8 cellular contexts compared by ENCODE assay signal in the genomic region with DNA sequence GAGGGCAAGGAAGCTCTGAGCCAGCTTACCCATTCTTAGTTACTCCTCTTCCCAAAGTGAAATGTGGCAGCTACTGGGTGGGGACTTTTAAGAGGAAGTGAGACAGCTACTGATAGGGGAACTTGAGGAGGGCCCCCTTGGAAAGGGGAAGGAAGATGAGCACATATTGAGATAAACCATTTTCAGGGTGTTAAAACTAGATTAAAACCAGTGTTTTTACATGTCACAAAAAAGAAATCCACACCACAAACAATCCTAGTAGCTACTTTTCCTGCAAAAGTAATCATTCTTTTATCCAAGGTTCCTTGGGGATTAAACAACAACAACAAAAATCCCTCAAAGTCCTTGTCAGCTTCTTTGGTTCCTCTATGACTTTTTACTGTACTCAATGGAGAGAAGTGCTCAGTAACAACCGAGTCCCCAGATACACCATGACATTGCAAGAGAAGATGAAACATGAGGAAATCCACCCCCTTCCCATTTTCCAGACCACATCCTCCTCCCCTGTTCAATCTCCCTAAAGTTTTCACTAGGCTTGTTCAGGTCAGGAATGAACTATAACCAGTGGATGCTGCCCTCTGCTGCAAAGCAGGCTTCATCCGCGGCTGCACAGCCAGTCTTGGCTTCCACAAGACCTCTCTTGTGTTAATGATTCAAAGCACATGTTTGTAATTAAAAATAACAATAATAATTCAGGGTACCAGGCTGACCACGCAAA.
DNase-seq lines count a peak whose midpoint lies in the region; ATAC-seq, FAIRE-seq and TF ChIP-seq lines count a peak whose summit lies in the region.

No MANE protein-coding gene starts in this region.

- H3K79me2 ChIP-seq in Karpas-422 (ENCODE audit: low read length), result no peaks in the 10 kb centered on the region
- no peaks in the 10 kb centered on the region for H3K79me2 ChIP-seq in H1 (ENCODE audit: control insufficient read depth in 1 of 2, insufficient read depth in 2 of 2, low read length in 2 of 2)

- H3K27ac Mint-ChIP-seq in progenitor cell of endocrine pancreas, result no peak overlapping the region

- WGBS in H1 (ENCODE audit: extremely low coverage in 1 of 2, insufficient coverage in 1 of 2, insufficient read length in 1 of 2, insufficient replicate concordance in 2 of 2, low coverage in 1 of 2, low lambda C conversion rate in 2 of 2, missing lambda C conversion rate in 1 of 2), 2 experiments, result 85% methylated on average over 4 of the region's 4 CpGs; no CpG with 5 or more reads in 1 of the 2 experiments

- peak; percentile 45 for FAIRE-seq in H1 (lab: Jason Lieb, UNC)

- H3K4me3 Mint-ChIP-seq in progenitor cell of endocrine pancreas (ENCODE audit: low read depth), result no peak overlapping the region

- ATAC-seq in GM19395 (IDR thresholded peaks at IDR 0.05; ENCODE audit: unreplicated experiment) (peak; percentile 48), HG03460 (IDR thresholded peaks at IDR 0.05; ENCODE audit: unreplicated experiment) (no peak)

- H2BK12ac ChIP-seq in H1 (ENCODE audit: low read depth, low read length), result no peak overlapping the region

- peak; percentile 20 to 40; a peak in 3 of 4 replicates for TF ChIP-seq RAD21 in H1 (IDR thresholded peaks at IDR 0.05 in 1 of 2, conservative IDR thresholded peaks at IDR 0.05 in 1 of 2; ENCODE audit: low read depth in 2 of 2, low read length in 2 of 2)

- H3K4me3 ChIP-seq in Karpas-422 (ENCODE audit: low read length) (no peak overlapping the region), H1 (ENCODE audit: extremely low read depth in 1 of 4, insufficient read depth in 2 of 4, low read depth in 3 of 4, low read length in 4 of 4) (no peak overlapping the region)

- no peak overlapping the region for H2BK15ac ChIP-seq in H1 (ENCODE audit: low read length)

- H2BK5ac ChIP-seq in H1 (ENCODE audit: low read depth, low read length), result no peak overlapping the region

- H3K4me2 ChIP-seq in Karpas-422 (ENCODE audit: low read depth, low read length, poor library complexity, severe bottlenecking), result no peak overlapping the region
- no peak overlapping the region for H3K4me2 ChIP-seq in H1 (ENCODE audit: insufficient read depth in 1 of 2, low read depth in 2 of 2, low read length in 2 of 2)

- no peaks in the 10 kb centered on the region for H3K36me3 Mint-ChIP-seq in progenitor cell of endocrine pancreas (ENCODE audit: insufficient read depth)

- H3K9me2 ChIP-seq in Karpas-422 (replicated peaks; ENCODE audit: insufficient read depth, low read length), result no peaks in the 10 kb centered on the region

- no peaks in the 10 kb centered on the region for H3K9me3 Mint-ChIP-seq in progenitor cell of endocrine pancreas (ENCODE audit: low read depth)

- H3K56ac ChIP-seq in H1 (replicated peaks; ENCODE audit: insufficient read length, low read depth, low read length), result no peak overlapping the region

- H2AFZ ChIP-seq in Karpas-422 (ENCODE audit: low read length) (no peak overlapping the region), H1 (ENCODE audit: low read length) (no peak overlapping the region)

- H3K4ac ChIP-seq in H1 (replicated peaks; ENCODE audit: insufficient read length, low read depth, low read length), result no peak overlapping the region

- H4K8ac ChIP-seq in H1 (ENCODE audit: extremely low read depth, insufficient read depth, low read length), result no peak overlapping the region

- CTCF ChIA-PET in H1 (lab: Charles Lee; ENCODE audit: partially characterized antibody), result interaction anchor here (0.7 to 7.5 kb wide), 6 partner anchors 9 to 265 kb away, joined by 3 to 93 read pairs (median 10); a partner anchor contains a TSS

- H3K18ac ChIP-seq in H1 (ENCODE audit: extremely low read depth, low read length), result no peak overlapping the region

- no peaks in the 10 kb centered on the region for H3K36me3 ChIP-seq in Karpas-422 (ENCODE audit: insufficient read depth, low read length)
- no peaks in the 10 kb centered on the region for H3K36me3 ChIP-seq in H1 (ENCODE audit: control insufficient read depth in 2 of 4, insufficient read depth in 4 of 4, low read length in 3 of 4)

- H3K4me1 ChIP-seq in Karpas-422 (ENCODE audit: low read length) (peaks cover 12% of the 10 kb centered on the region), H1 (replicated peaks in 1 of 4; ENCODE audit: control insufficient read depth in 3 of 4, insufficient read depth in 4 of 4, low read length in 3 of 4) (no peaks in the 10 kb centered on the region)

- DNase-seq in Karpas-422, result peak; percentile 47
- no peak for DNase-seq in H1 (ENCODE audit: low read depth in 1 of 2, low spot score in 2 of 2)
- no peak for DNase-seq in progenitor cell of endocrine pancreas (ENCODE audit: low spot score, unreplicated experiment)
- no peak for DNase-seq in NCI-H1417 (lab: John Stamatoyannopoulos, UW)
- no peak for DNase-seq in activated naive CD4-positive, alpha-beta T cell treated with Interleukin-2 at 50 U/mL for 16 hours
- DNase-seq in activated effector memory CD4-positive, alpha-beta T cell treated with Interleukin-2 at 50 U/mL for 16 hours, result no peak

- TF ChIP-seq EP300 in H1 (IDR thresholded peaks at IDR 0.05; ENCODE audit: borderline replicate concordance in 1 of 2, low read depth in 2 of 2, low read length in 2 of 2), result no peak

- no peaks in the 10 kb centered on the region for H3K79me1 ChIP-seq in H1 (ENCODE audit: low read depth, low read length)

- TF ChIP-seq CTCF in H1 (IDR thresholded peaks at IDR 0.05; ENCODE audit: control extremely low read depth in 1 of 3, insufficient read depth in 1 of 3, low read depth in 1 of 3, low read length in 3 of 3) (0 out of 4 replicates have a peak, but pooled peaks of 1 of the 3 experiments have one; percentile 6), progenitor cell of endocrine pancreas (IDR thresholded peaks at IDR 0.05; ENCODE audit: unreplicated experiment) (peak; percentile 40)

- TF ChIP-seq POLR2A in H1 (IDR thresholded peaks at IDR 0.05; ENCODE audit: control extremely low read depth in 1 of 2, low read depth in 2 of 2, low read length in 2 of 2), result no peak

- no peak overlapping the region for H4K5ac ChIP-seq in H1 (ENCODE audit: insufficient read length, low read depth, low read length)

- peaks cover 3% of the 10 kb centered on the region for H3K27me3 Mint-ChIP-seq in progenitor cell of endocrine pancreas

- H2BK120ac ChIP-seq in H1 (replicated peaks; ENCODE audit: low read depth, low read length), result no peak overlapping the region

- no peak overlapping the region for H2BK20ac ChIP-seq in H1 (ENCODE audit: low read length)

- H4K20me1 ChIP-seq in Karpas-422 (ENCODE audit: insufficient read depth, low read depth, low read length), result no peaks in the 10 kb centered on the region
- H4K20me1 ChIP-seq in H1 (replicated peaks in 1 of 2; ENCODE audit: control insufficient read depth in 1 of 2, insufficient read depth in 2 of 2, low read length in 2 of 2), result no peaks in the 10 kb centered on the region

- POLR2A ChIA-PET in H1 (lab: Charles Lee; ENCODE audit: partially characterized antibody), result no interaction called here

- H2AK5ac ChIP-seq in H1 (ENCODE audit: low read depth, low read length), result no peak overlapping the region

- no peak overlapping the region for H3K27ac ChIP-seq in Karpas-422 (ENCODE audit: low read length)
- H3K27ac ChIP-seq in H1 (ENCODE audit: low read depth, low read length), result no peak overlapping the region

- H4K91ac ChIP-seq in H1 (replicated peaks; ENCODE audit: insufficient read length, low read length), result no peak overlapping the region

- H3K9ac ChIP-seq in Karpas-422 (ENCODE audit: low read length) (no peak overlapping the region), H1 (replicated peaks in 1 of 4; ENCODE audit: extremely low read depth in 1 of 4, low read depth in 3 of 4, low read length in 3 of 4) (no peak overlapping the region)

- H3K23me2 ChIP-seq in H1 (ENCODE audit: low read depth, low read length), result no peaks in the 10 kb centered on the region

- peaks cover 10% of the 10 kb centered on the region for H3K4me1 Mint-ChIP-seq in progenitor cell of endocrine pancreas (ENCODE audit: low read depth)

- no peak overlapping the region for H3K23ac ChIP-seq in H1 (ENCODE audit: insufficient read length)

- no peak overlapping the region for H3K14ac ChIP-seq in H1 (ENCODE audit: insufficient read length)

- H3K9me3 ChIP-seq in Karpas-422 (ENCODE audit: low read length) (no peaks in the 10 kb centered on the region), H1 (ENCODE audit: insufficient read depth in 2 of 2, low read depth in 1 of 2, low read length in 1 of 2) (no peaks in the 10 kb centered on the region)

- H3K27me3 ChIP-seq in Karpas-422 (ENCODE audit: low read length), result no peaks in the 10 kb centered on the region
- H3K27me3 ChIP-seq in H1 (replicated peaks in 1 of 4; ENCODE audit: control insufficient read depth in 3 of 4, extremely low read depth in 1 of 4, insufficient read depth in 3 of 4, low read length in 3 of 4), result no peaks in the 10 kb centered on the region

TF ChIP-seq in H1, 55 proteins besides CTCF, POLR2A, EP300 and RAD21 (continues in another document):
- no peak for TF ChIP-seq CBX8 (IDR thresholded peaks at IDR 0.05; ENCODE audit: borderline replicate concordance, low read depth, low read length)
- TF ChIP-seq TBP (IDR thresholded peaks at IDR 0.05; ENCODE audit: low read depth, low read length), result no peak
- no peak for TF ChIP-seq SAP30 (IDR thresholded peaks at IDR 0.05; ENCODE audit: insufficient read depth, insufficient replicate concordance, low read length)
- TF ChIP-seq, protein P1, sequence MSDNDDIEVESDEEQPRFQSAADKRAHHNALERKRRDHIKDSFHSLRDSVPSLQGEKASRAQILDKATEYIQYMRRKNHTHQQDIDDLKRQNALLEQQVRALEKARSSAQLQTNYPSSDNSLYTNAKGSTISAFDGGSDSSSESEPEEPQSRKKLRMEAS (IDR thresholded peaks at IDR 0.05), result no peak
- no peak for TF ChIP-seq TEAD4 (IDR thresholded peaks at IDR 0.05; ENCODE audit: low read depth, low read length)
- TF ChIP-seq, protein P2, sequence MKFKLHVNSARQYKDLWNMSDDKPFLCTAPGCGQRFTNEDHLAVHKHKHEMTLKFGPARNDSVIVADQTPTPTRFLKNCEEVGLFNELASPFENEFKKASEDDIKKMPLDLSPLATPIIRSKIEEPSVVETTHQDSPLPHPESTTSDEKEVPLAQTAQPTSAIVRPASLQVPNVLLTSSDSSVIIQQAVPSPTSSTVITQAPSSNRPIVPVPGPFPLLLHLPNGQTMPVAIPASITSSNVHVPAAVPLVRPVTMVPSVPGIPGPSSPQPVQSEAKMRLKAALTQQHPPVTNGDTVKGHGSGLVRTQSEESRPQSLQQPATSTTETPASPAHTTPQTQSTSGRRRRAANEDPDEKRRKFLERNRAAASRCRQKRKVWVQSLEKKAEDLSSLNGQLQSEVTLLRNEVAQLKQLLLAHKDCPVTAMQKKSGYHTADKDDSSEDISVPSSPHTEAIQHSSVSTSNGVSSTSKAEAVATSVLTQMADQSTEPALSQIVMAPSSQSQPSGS (IDR thresholded peaks at IDR 0.05; ENCODE audit: low read length), result no peak
- TF ChIP-seq TAF7 (optimal IDR thresholded peaks at IDR 0.05; ENCODE audit: borderline replicate concordance, low read depth, low read length), result no peak
- no peak for TF ChIP-seq ZNF274 (IDR thresholded peaks at IDR 0.05; ENCODE audit: borderline replicate concordance, extremely low read depth, low read length)
- no peak for TF ChIP-seq GTF2F1 (IDR thresholded peaks at IDR 0.05; ENCODE audit: borderline replicate concordance, low read depth, low read length)
- no peak for TF ChIP-seq CREB1 (IDR thresholded peaks at IDR 0.05)
- no peak for TF ChIP-seq FOSL1 (IDR thresholded peaks at IDR 0.05; ENCODE audit: insufficient read depth, low read depth, low read length)
